ENCODE assay signal across 1 cellular context in the genomic region with DNA sequence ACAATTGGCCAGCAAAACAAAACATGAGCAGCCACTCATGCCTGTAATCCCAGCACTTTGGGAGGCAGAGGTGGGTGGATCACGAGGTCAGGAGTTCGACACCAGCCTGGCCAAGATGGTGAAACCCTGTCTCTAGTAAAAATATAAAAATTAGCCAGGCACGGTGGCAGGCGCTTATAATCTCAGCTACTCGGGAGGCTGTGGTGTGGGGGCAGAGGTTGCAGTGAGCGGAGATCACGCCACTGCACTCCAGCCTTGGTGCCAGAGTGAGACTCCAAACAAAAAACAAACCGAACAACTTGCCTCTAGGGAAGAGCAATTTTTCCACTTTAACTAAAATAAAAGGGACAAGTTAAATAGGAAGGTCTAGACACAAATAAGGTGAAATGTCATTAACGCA.
TF ChIP-seq lines count a peak whose summit lies in the region.

No MANE protein-coding gene starts in this region.

TF ChIP-seq in GM12878, 131 proteins besides CTCF, POLR2A, EP300 and RAD21:
- TF ChIP-seq MLLT1 (IDR thresholded peaks at IDR 0.05): 0 out of 2 replicates have a peak, but pooled peaks have one; percentile 61
